ENCODE assay signal across 1 cellular context in genomic region chr6:139375239-139376053, GRCh38.
A peak's percentile ranks its signal among the peaks of the same experiment; 100 is the strongest.
TF ChIP-seq lines count a peak whose summit lies in the region.

No MANE protein-coding gene starts in this region.

TF ChIP-seq in GM12878, 131 proteins besides CTCF, POLR2A, EP300 and RAD21 (continued from another document and continues in another):
- TF ChIP-seq USF2 (IDR thresholded peaks at IDR 0.05; ENCODE audit: borderline replicate concordance, low read depth, low read length) (no peak), BRCA1 (IDR thresholded peaks at IDR 0.05; ENCODE audit: low read depth, low read length) (no peak), CUX1 (IDR thresholded peaks at IDR 0.05; ENCODE audit: insufficient replicate concordance, low read depth, low read length) (peak; percentile 47), RCOR1 (conservative IDR thresholded peaks at IDR 0.05; ENCODE audit: low read depth, low read length) (no peak), RAD51 (IDR thresholded peaks at IDR 0.05) (no peak), E2F8 (IDR thresholded peaks at IDR 0.05; ENCODE audit: low read depth, partially characterized antibody) (no peak), NR2F1 (conservative IDR thresholded peaks at IDR 0.05) (no peak), TAF1 (IDR thresholded peaks at IDR 0.05; ENCODE audit: borderline replicate concordance, low read depth, low read length) (peak; percentile 79; the same call in 1 of the 2 replicates), HCFC1 (IDR thresholded peaks at IDR 0.05; ENCODE audit: low read length) (peak; percentile 38; the same call in 1 of the 2 replicates), SMARCA5 (IDR thresholded peaks at IDR 0.05) (0 out of 2 replicates have a peak, but pooled peaks have one; percentile 33), ESRRA (IDR thresholded peaks at IDR 0.05; ENCODE audit: low read length) (no peak), CREB1 (IDR thresholded peaks at IDR 0.05; ENCODE audit: low read depth) (peak; percentile 66), ELK1 (IDR thresholded peaks at IDR 0.05; ENCODE audit: low read depth, low read length) (0 out of 2 replicates have a peak, but pooled peaks have one; percentile 43), WRNIP1 (IDR thresholded peaks at IDR 0.05; ENCODE audit: borderline replicate concordance, low read depth, low read length) (no peak; the same call in 1 of the 2 replicates), TARDBP (IDR thresholded peaks at IDR 0.05; ENCODE audit: borderline replicate concordance) (peak; percentile 58; the same call in 1 of the 2 replicates), PKNOX1 (IDR thresholded peaks at IDR 0.05) (0 out of 2 replicates have a peak, but pooled peaks have one; percentile 6), SIN3A (IDR thresholded peaks at IDR 0.05; ENCODE audit: low read depth, low read length) (peak; percentile 67; the same call in 1 of the 2 replicates), CEBPB (IDR thresholded peaks at IDR 0.05; ENCODE audit: borderline replicate concordance in 1 of 2, low read depth in 2 of 2, low read length in 2 of 2) (no peak), EGR1 (IDR thresholded peaks at IDR 0.05; ENCODE audit: borderline replicate concordance in 1 of 2, low read depth in 2 of 2, low read length in 2 of 2) (peak in 1 of 2 experiments; percentile 83; a peak in 2 of 3 replicates), YBX1 (IDR thresholded peaks at IDR 0.05) (no peak), ZNF687 (IDR thresholded peaks at IDR 0.05) (peak; percentile 23; the same call in 1 of the 2 replicates), ETV6 (conservative IDR thresholded peaks at IDR 0.05 in 1 of 2, IDR thresholded peaks at IDR 0.05 in 1 of 2; ENCODE audit: borderline replicate concordance in 1 of 2, low read depth in 1 of 2) (peak in 1 of 2 experiments; percentile 30; a peak in 1 of 4 replicates), HDAC6 (IDR thresholded peaks at IDR 0.05; ENCODE audit: unreplicated experiment) (no peak)
- TF ChIP-seq, protein P1, sequence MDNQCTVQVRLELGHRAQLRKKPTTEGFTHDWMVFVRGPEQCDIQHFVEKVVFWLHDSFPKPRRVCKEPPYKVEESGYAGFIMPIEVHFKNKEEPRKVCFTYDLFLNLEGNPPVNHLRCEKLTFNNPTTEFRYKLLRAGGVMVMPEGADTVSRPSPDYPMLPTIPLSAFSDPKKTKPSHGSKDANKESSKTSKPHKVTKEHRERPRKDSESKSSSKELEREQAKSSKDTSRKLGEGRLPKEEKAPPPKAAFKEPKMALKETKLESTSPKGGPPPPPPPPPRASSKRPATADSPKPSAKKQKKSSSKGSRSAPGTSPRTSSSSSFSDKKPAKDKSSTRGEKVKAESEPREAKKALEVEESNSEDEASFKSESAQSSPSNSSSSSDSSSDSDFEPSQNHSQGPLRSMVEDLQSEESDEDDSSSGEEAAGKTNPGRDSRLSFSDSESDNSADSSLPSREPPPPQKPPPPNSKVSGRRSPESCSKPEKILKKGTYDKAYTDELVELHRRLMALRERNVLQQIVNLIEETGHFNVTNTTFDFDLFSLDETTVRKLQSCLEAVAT (IDR thresholded peaks at IDR 0.05): peak; percentile 75
- TF ChIP-seq, protein P2, sequence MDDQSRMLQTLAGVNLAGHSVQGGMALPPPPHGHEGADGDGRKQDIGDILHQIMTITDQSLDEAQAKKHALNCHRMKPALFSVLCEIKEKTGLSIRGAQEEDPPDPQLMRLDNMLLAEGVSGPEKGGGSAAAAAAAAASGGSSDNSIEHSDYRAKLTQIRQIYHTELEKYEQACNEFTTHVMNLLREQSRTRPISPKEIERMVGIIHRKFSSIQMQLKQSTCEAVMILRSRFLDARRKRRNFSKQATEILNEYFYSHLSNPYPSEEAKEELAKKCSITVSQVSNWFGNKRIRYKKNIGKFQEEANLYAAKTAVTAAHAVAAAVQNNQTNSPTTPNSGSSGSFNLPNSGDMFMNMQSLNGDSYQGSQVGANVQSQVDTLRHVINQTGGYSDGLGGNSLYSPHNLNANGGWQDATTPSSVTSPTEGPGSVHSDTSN (IDR thresholded peaks at IDR 0.05; ENCODE audit: insufficient replicate concordance, low read depth, low read length): no peak
- TF ChIP-seq, protein P3, sequence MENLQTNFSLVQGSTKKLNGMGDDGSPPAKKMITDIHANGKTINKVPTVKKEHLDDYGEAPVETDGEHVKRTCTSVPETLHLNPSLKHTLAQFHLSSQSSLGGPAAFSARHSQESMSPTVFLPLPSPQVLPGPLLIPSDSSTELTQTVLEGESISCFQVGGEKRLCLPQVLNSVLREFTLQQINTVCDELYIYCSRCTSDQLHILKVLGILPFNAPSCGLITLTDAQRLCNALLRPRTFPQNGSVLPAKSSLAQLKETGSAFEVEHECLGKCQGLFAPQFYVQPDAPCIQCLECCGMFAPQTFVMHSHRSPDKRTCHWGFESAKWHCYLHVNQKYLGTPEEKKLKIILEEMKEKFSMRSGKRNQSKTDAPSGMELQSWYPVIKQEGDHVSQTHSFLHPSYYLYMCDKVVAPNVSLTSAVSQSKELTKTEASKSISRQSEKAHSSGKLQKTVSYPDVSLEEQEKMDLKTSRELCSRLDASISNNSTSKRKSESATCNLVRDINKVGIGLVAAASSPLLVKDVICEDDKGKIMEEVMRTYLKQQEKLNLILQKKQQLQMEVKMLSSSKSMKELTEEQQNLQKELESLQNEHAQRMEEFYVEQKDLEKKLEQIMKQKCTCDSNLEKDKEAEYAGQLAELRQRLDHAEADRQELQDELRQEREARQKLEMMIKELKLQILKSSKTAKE (IDR thresholded peaks at IDR 0.05; ENCODE audit: low read depth, poor library complexity, severe bottlenecking): no peak
- TF ChIP-seq, protein P4, sequence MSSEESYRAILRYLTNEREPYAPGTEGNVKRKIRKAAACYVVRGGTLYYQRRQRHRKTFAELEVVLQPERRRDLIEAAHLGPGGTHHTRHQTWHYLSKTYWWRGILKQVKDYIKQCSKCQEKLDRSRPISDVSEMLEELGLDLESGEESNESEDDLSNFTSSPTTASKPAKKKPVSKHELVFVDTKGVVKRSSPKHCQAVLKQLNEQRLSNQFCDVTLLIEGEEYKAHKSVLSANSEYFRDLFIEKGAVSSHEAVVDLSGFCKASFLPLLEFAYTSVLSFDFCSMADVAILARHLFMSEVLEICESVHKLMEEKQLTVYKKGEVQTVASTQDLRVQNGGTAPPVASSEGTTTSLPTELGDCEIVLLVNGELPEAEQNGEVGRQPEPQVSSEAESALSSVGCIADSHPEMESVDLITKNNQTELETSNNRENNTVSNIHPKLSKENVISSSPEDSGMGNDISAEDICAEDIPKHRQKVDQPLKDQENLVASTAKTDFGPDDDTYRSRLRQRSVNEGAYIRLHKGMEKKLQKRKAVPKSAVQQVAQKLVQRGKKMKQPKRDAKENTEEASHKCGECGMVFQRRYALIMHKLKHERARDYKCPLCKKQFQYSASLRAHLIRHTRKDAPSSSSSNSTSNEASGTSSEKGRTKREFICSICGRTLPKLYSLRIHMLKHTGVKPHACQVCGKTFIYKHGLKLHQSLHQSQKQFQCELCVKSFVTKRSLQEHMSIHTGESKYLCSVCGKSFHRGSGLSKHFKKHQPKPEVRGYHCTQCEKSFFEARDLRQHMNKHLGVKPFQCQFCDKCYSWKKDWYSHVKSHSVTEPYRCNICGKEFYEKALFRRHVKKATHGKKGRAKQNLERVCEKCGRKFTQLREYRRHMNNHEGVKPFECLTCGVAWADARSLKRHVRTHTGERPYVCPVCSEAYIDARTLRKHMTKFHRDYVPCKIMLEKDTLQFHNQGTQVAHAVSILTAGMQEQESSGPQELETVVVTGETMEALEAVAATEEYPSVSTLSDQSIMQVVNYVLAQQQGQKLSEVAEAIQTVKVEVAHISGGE (CRISPR knock-in tag; IDR thresholded peaks at IDR 0.05): no peak
